In the genomic region with DNA sequence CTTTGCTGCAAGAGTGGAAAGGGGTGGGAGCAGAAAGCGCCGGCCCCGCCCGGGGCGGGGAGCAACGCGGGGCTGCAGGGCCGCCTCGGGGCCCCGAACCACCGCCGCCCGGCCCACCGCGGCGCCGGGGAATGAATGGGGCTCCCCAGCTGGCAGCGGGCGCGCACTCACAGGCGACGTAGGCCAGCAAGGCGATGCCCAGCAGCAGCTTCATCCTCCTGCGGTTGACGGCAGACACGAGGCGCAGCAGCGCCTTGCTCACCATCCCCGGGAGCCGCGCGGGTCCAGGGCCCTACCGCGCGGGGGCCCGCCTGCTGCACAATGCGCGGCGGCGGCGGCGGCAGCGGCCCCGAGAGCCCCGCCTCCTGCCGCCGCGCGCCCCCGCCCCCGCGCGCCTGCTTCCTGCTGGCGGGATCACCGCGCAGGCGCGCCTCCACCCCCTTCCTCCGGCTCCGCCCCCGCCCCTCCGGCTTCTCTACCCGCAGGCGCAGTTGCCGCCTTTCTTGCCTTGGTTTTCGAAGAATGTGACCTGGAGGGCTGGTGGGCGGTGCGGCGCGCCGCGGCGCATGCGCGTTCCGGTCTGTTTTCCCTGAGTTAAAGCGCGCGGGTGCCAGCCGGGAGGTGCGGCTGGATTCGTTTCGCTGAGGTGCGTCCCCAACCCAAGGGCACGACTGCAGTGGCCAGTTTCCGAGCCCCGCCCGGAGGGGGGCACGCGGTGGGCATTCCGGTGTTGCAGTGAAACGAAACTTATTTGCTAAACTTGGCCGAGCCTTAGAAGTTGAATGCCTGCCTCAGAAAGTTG, we compare ENCODE assay signal across 1 cellular context.
TF ChIP-seq lines count a peak whose summit lies in the region.

A gene (minus strand): TSS at position 325 of the 802 bp plus-strand sequence. CDS start 60 bp downstream, at position 265.

TF ChIP-seq in SK-N-SH, 30 proteins besides CTCF, POLR2A, EP300 and RAD21 (continued from another document):
- TF ChIP-seq, protein P1, sequence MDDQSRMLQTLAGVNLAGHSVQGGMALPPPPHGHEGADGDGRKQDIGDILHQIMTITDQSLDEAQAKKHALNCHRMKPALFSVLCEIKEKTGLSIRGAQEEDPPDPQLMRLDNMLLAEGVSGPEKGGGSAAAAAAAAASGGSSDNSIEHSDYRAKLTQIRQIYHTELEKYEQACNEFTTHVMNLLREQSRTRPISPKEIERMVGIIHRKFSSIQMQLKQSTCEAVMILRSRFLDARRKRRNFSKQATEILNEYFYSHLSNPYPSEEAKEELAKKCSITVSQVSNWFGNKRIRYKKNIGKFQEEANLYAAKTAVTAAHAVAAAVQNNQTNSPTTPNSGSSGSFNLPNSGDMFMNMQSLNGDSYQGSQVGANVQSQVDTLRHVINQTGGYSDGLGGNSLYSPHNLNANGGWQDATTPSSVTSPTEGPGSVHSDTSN (IDR thresholded peaks at IDR 0.05): no peak
- TF ChIP-seq MEF2A (IDR thresholded peaks at IDR 0.05; ENCODE audit: borderline replicate concordance, low read depth): no peak
- TF ChIP-seq SMC3 (IDR thresholded peaks at IDR 0.05; ENCODE audit: low read depth, low read length): no peak; the same call in 1 of the 2 replicates
- peak; percentile 17; the same call in 1 of the 2 replicates for TF ChIP-seq TAF1 (IDR thresholded peaks at IDR 0.05; ENCODE audit: borderline replicate concordance, low read depth, low read length)
- TF ChIP-seq, protein P2, sequence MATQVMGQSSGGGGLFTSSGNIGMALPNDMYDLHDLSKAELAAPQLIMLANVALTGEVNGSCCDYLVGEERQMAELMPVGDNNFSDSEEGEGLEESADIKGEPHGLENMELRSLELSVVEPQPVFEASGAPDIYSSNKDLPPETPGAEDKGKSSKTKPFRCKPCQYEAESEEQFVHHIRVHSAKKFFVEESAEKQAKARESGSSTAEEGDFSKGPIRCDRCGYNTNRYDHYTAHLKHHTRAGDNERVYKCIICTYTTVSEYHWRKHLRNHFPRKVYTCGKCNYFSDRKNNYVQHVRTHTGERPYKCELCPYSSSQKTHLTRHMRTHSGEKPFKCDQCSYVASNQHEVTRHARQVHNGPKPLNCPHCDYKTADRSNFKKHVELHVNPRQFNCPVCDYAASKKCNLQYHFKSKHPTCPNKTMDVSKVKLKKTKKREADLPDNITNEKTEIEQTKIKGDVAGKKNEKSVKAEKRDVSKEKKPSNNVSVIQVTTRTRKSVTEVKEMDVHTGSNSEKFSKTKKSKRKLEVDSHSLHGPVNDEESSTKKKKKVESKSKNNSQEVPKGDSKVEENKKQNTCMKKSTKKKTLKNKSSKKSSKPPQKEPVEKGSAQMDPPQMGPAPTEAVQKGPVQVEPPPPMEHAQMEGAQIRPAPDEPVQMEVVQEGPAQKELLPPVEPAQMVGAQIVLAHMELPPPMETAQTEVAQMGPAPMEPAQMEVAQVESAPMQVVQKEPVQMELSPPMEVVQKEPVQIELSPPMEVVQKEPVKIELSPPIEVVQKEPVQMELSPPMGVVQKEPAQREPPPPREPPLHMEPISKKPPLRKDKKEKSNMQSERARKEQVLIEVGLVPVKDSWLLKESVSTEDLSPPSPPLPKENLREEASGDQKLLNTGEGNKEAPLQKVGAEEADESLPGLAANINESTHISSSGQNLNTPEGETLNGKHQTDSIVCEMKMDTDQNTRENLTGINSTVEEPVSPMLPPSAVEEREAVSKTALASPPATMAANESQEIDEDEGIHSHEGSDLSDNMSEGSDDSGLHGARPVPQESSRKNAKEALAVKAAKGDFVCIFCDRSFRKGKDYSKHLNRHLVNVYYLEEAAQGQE (IDR thresholded peaks at IDR 0.05; ENCODE audit: low read depth, low read length): 0 out of 2 replicates have a peak, but pooled peaks have one; percentile 18
- no peak for TF ChIP-seq EZH2phosphoT487 (IDR thresholded peaks at IDR 0.05; ENCODE audit: borderline replicate concordance, low read depth)
- TF ChIP-seq GATA2 (CRISPR knock-in tag; IDR thresholded peaks at IDR 0.05): no peak
